In genomic region chr11:2944953-2945756, GRCh38 we compare ENCODE assay signal across 8 cellular contexts. TPM values are rescaled to one million over a fixed set of nuclear protein-coding genes. Genes with fewer than 3 reads are reported as not detected.
A peak's percentile ranks its signal among the peaks of the same experiment; 100 is the strongest.
DNase-seq lines count a peak whose midpoint lies in the region; ATAC-seq and TF ChIP-seq lines count a peak whose summit lies in the region.

No MANE protein-coding gene starts in this region.

- peaks cover 5% of the 10 kb centered on the region for H3K36me3 ChIP-seq in colonic mucosa
- peaks cover 3% of the 10 kb centered on the region for H3K36me3 ChIP-seq in kidney epithelial cell (ENCODE audit: control insufficient read depth, insufficient read depth, low read length)
- peaks cover 22 to 31% (median 31%) of the 10 kb centered on the region in 3 donors for H3K36me3 ChIP-seq in skeletal muscle tissue (ENCODE audit: control insufficient read depth in 3 of 3, insufficient read depth in 3 of 3, low read length in 3 of 3)

- H3K27ac ChIP-seq in colonic mucosa = peak overlapping the region; percentile 71
- no peak overlapping the region for H3K27ac ChIP-seq in skeletal muscle tissue (ENCODE audit: low read depth, low read length)

- H3K4me1 ChIP-seq in colonic mucosa = peaks cover 27% of the 10 kb centered on the region
- peaks cover 20 to 30% (median 21%) of the 10 kb centered on the region in 3 donors for H3K4me1 ChIP-seq in skeletal muscle tissue (ENCODE audit: control insufficient read depth in 3 of 3, insufficient read depth in 3 of 3, low read length in 3 of 3)

- H3K9ac ChIP-seq in colonic mucosa (ENCODE audit: low read depth in 2 of 2, low read length in 2 of 2) (peak overlapping the region in 1 of 2 donors; percentile 38), skeletal muscle tissue (ENCODE audit: low read depth in 1 of 3, low read length in 3 of 3) (peak overlapping the region in 2 of 3 donors; percentile 12 to 45)

- DNase-seq in C1 segment of cervical spinal cord (lab: John Stamatoyannopoulos, UW) = peak; percentile 17 to 85 (median 66)
- peak; percentile 87 for DNase-seq in colonic mucosa
- peak; percentile 71 for DNase-seq in kidney epithelial cell (ENCODE audit: low read depth)
- DNase-seq in RKO (ENCODE audit: low spot score) = no peak

- TF ChIP-seq CTCF in colonic mucosa (IDR thresholded peaks at IDR 0.05) (no peak), kidney epithelial cell (IDR thresholded peaks at IDR 0.05; ENCODE audit: insufficient read depth, low read length, poor library complexity, severe bottlenecking) (no peak)

- H3K4me3 ChIP-seq in colonic mucosa (no peak overlapping the region), kidney epithelial cell (ENCODE audit: low read depth, low read length) (no peak overlapping the region), skeletal muscle tissue (ENCODE audit: low read length in 3 of 3) (peak overlapping the region; percentile 7 to 49 (median 29))

- H3K9me3 ChIP-seq in colonic mucosa (no peaks in the 10 kb centered on the region), skeletal muscle tissue (ENCODE audit: control insufficient read depth in 3 of 3, low read length in 3 of 3) (no peaks in the 10 kb centered on the region)

- H3K27me3 ChIP-seq in colonic mucosa (no peaks in the 10 kb centered on the region), kidney epithelial cell (ENCODE audit: control insufficient read depth, insufficient read depth, low read length) (no peaks in the 10 kb centered on the region), skeletal muscle tissue (ENCODE audit: control insufficient read depth in 3 of 3, insufficient read depth in 3 of 3, low read length in 3 of 3) (no peaks in the 10 kb centered on the region)

- intact Hi-C loops in colonic mucosa (cut with DNase I) = no loop called here

- ATAC-seq in SK-N-SH treated with all-trans-retinoic acid at 6 μM for 48 hours = peak; percentile 95
- no peak for ATAC-seq in HG02571 (IDR thresholded peaks at IDR 0.05; ENCODE audit: unreplicated experiment)
- no peak for ATAC-seq in HG03139 (IDR thresholded peaks at IDR 0.05; ENCODE audit: unreplicated experiment)

TF ChIP-seq in SK-N-SH treated with all-trans-retinoic acid at 6 μM for 48 hours, 23 proteins besides CTCF, POLR2A, EP300 and RAD21:
- no peak for TF ChIP-seq CSDC2 (CRISPR knock-in tag; IDR thresholded peaks at IDR 0.05)
- TF ChIP-seq TOX (CRISPR knock-in tag; IDR thresholded peaks at IDR 0.05; ENCODE audit: borderline replicate concordance) = no peak
- TF ChIP-seq ZFP30 (CRISPR knock-in tag; IDR thresholded peaks at IDR 0.05) = no peak
- no peak for TF ChIP-seq CREB5 (CRISPR knock-in tag; IDR thresholded peaks at IDR 0.05; ENCODE audit: low read depth)
- no peak for TF ChIP-seq BACH2 (CRISPR knock-in tag; IDR thresholded peaks at IDR 0.05; ENCODE audit: borderline replicate concordance)
- TF ChIP-seq ISL1 (CRISPR knock-in tag; IDR thresholded peaks at IDR 0.05) = no peak
- no peak for TF ChIP-seq ZFP3 (CRISPR knock-in tag; IDR thresholded peaks at IDR 0.05)
- TF ChIP-seq PPARA (CRISPR knock-in tag; IDR thresholded peaks at IDR 0.05; ENCODE audit: borderline replicate concordance) = no peak
- TF ChIP-seq OSR1 (CRISPR knock-in tag; IDR thresholded peaks at IDR 0.05) = no peak
- TF ChIP-seq GLIS3 (CRISPR knock-in tag; IDR thresholded peaks at IDR 0.05) = no peak
- TF ChIP-seq ZNF565 (CRISPR knock-in tag; conservative IDR thresholded peaks at IDR 0.05; ENCODE audit: low read depth) = no peak
- TF ChIP-seq ESRRG (CRISPR knock-in tag; IDR thresholded peaks at IDR 0.05) = no peak
- TF ChIP-seq, protein P1, sequence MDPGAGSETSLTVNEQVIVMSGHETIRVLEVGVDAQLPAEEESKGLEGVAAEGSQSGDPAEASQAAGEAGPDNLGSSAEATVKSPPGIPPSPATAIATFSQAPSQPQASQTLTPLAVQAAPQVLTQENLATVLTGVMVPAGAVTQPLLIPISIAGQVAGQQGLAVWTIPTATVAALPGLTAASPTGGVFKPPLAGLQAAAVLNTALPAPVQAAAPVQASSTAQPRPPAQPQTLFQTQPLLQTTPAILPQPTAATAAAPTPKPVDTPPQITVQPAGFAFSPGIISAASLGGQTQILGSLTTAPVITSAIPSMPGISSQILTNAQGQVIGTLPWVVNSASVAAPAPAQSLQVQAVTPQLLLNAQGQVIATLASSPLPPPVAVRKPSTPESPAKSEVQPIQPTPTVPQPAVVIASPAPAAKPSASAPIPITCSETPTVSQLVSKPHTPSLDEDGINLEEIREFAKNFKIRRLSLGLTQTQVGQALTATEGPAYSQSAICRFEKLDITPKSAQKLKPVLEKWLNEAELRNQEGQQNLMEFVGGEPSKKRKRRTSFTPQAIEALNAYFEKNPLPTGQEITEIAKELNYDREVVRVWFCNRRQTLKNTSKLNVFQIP (CRISPR knock-in tag; IDR thresholded peaks at IDR 0.05; ENCODE audit: borderline replicate concordance, low read depth) = no peak
- no peak for TF ChIP-seq SNAI2 (CRISPR knock-in tag; IDR thresholded peaks at IDR 0.05)

RNA-seq across cellular contexts. Expression of gene PHLDA2, which starts 15.9 kb away (rescaled TPM):
- total RNA-seq in colonic mucosa (10 to 100 TPM; 31.6 to 41.6 TPM), kidney epithelial cell (32.8 and 58.5 TPM in 2 replicates), skeletal muscle tissue (not detected)

RNA-seq across cellular contexts. Expression of gene NAP1L4, which starts 47.0 kb away (rescaled TPM):
- total RNA-seq in colonic mucosa (100 to 1,000 TPM in 1 of 2 donors, 10 to 100 TPM in 1; 96.1 to 134 TPM), kidney epithelial cell (109 and 121 TPM in 2 replicates), skeletal muscle tissue (148 TPM)

RNA-seq across cellular contexts. Expression of gene CDKN1C, which starts 59.6 kb away (rescaled TPM):
- total RNA-seq in colonic mucosa (10 to 100 TPM; 10.9 to 18.2 TPM), kidney epithelial cell (34.8 and 37.1 TPM in 2 replicates), skeletal muscle tissue (209 TPM)

Comparison
In these comparisons a context has a peak if more than half of its experiments do, and no peak if none do; other contexts are left out.
1. H3K4me3 ChIP-seq: peak in skeletal muscle tissue (3 of 3); none in colonic mucosa (single experiment) and kidney epithelial cell (single experiment).
2. RNA of gene PHLDA2, which starts 15.9 kb away (total RNA-seq): 31.6 to 41.6 TPM in colonic mucosa and 32.8 to 58.5 TPM in kidney epithelial cell; not detected in skeletal muscle tissue (single experiment); every median in the first group is over 10 times any median in the second.